ENCODE assay signal across 8 cellular contexts in genomic region chr17:44086364-44087311, GRCh38. TPM values are rescaled to one million over a fixed set of nuclear protein-coding genes. Genes with fewer than 3 reads are reported as not detected.
A peak's percentile ranks its signal among the peaks of the same experiment; 100 is the strongest.
DNase-seq lines count a peak whose midpoint lies in the region; ATAC-seq and TF ChIP-seq lines count a peak whose summit lies in the region.

No MANE protein-coding gene starts in this region.

- ATAC-seq in Panc1 (peak; percentile 66), GM18511 (IDR thresholded peaks at IDR 0.05; ENCODE audit: unreplicated experiment) (no peak)

- no peaks in the 10 kb centered on the region for H3K9me3 ChIP-seq in Panc1 (ENCODE audit: control insufficient read depth, insufficient read depth, low read depth, low read length)
- H3K9me3 ChIP-seq in hepatocyte (ENCODE audit: low read depth): no peaks in the 10 kb centered on the region

- POLR2A ChIA-PET in Panc1 (lab: Charles Lee): no interaction called here

- DNase-seq in ELF-1 (ENCODE audit: low read depth, low spot score): peak; percentile 82
- no peak for DNase-seq in Panc1 (ENCODE audit: low read depth, low spot score)
- DNase-seq in hepatocyte (ENCODE audit: low spot score): peak; percentile 92
- peak in 3 of 4 experiments; percentile 34 to 50 (median 38) for DNase-seq in stimulated activated CD4-positive, alpha-beta T cell treated with anti-CD3 and anti-CD28 coated beads, Interleukin-1b, Interleukin-23, amount 100 ng/mL, for 24 hours (ENCODE audit: low read depth in 4 of 4, low spot score in 1 of 4)
- DNase-seq in cerebellar nuclear complex (lab: John Stamatoyannopoulos, UW): no peak
- no peak for DNase-seq in NCI-H1436 (lab: John Stamatoyannopoulos, UW)

- H4K20me1 ChIP-seq in hepatocyte (ENCODE audit: insufficient read depth, poor library complexity, severe bottlenecking): no peaks in the 10 kb centered on the region

- H3K27ac ChIP-seq in Panc1 (ENCODE audit: low read length): no peak overlapping the region
- H3K27ac ChIP-seq in hepatocyte: peak overlapping the region; percentile 87

- peaks cover 2% of the 10 kb centered on the region for H3K36me3 Mint-ChIP-seq in activated naive CD8-positive, alpha-beta T cell

- H3K4me3 ChIP-seq in Panc1 (ENCODE audit: low read depth in 2 of 2, low read length in 2 of 2): no peak overlapping the region
- H3K4me3 ChIP-seq in hepatocyte: no peak overlapping the region

- H3K4me2 ChIP-seq in hepatocyte: peak overlapping the region; percentile 51

- CTCF ChIA-PET in Panc1 (lab: Charles Lee): no interaction called here

- peak overlapping the region; percentile 23 for H3K4me3 Mint-ChIP-seq in activated naive CD8-positive, alpha-beta T cell

- no peaks in the 10 kb centered on the region for H3K9me3 Mint-ChIP-seq in activated naive CD8-positive, alpha-beta T cell (ENCODE audit: low read depth)

- peaks cover 14% of the 10 kb centered on the region for H3K4me1 Mint-ChIP-seq in activated naive CD8-positive, alpha-beta T cell (ENCODE audit: low read depth)

- TF ChIP-seq CTCF in Panc1 (IDR thresholded peaks at IDR 0.05) (no peak), hepatocyte (IDR thresholded peaks at IDR 0.05; ENCODE audit: poor library complexity) (no peak)

- no peaks in the 10 kb centered on the region for H3K27me3 Mint-ChIP-seq in activated naive CD8-positive, alpha-beta T cell

- H3K4me1 ChIP-seq in Panc1 (ENCODE audit: control insufficient read depth, insufficient read depth, low read length) (peaks cover 4% of the 10 kb centered on the region; the same call in 1 of the 2 replicates), hepatocyte (ENCODE audit: insufficient read depth) (peaks cover 11% of the 10 kb centered on the region)

- H3K79me2 ChIP-seq in hepatocyte: no peaks in the 10 kb centered on the region

- peak overlapping the region; percentile 85 for H3K27ac Mint-ChIP-seq in activated naive CD8-positive, alpha-beta T cell

- 82% methylated on average over 9 of the region's 23 CpGs for WGBS in hepatocyte (ENCODE audit: low lambda C conversion rate, missing lambda C conversion rate)

- no peaks in the 10 kb centered on the region for H3K27me3 ChIP-seq in Panc1 (ENCODE audit: control insufficient read depth, insufficient read depth, low read length)
- no peaks in the 10 kb centered on the region for H3K27me3 ChIP-seq in hepatocyte

- no TSS peak for BruUV-seq in Panc1 (replicated peaks; lab: Mats Ljungman, UMichigan)

- intact Hi-C loops in Panc1 (cut with micrococcal nuclease; ENCODE audit: unreplicated experiment): no loop called here

- H2AFZ ChIP-seq in hepatocyte: no peak overlapping the region

- H3K36me3 ChIP-seq in Panc1 (ENCODE audit: control insufficient read depth, insufficient read depth, low read length): no peaks in the 10 kb centered on the region
- H3K36me3 ChIP-seq in hepatocyte (replicated peaks; ENCODE audit: insufficient read depth, low read depth): no peaks in the 10 kb centered on the region

- no peaks in the 10 kb centered on the region for H3K9me2 ChIP-seq in hepatocyte (replicated peaks; ENCODE audit: insufficient read depth)

- in situ Hi-C loops in Panc1 (cut with HindIII; ENCODE audit: low pct_unique_long_range_greater_than_20kb, low sequenced_read_pairs): no loop called here

RNA-seq across cellular contexts. Expression of gene G6PC3, which starts 16.1 kb away (rescaled TPM):
- total RNA-seq in Panc1 (2021; ENCODE audit: unreplicated experiment) (42.7 TPM), hepatocyte (36.1 and 38.8 TPM in 2 replicates)
- polyA plus RNA-seq in Panc1 (2012; ENCODE audit: insufficient read length): 65.1 TPM
- polyA plus RNA-seq in hepatocyte: 132 and 140 TPM in 2 replicates

RNA-seq across cellular contexts. Expression of gene LSM12, which starts 20.2 kb away (rescaled TPM):
- total RNA-seq in Panc1 (2021; ENCODE audit: unreplicated experiment) (73.0 TPM), hepatocyte (40.4 and 44.7 TPM in 2 replicates)
- polyA plus RNA-seq in Panc1 (2012; ENCODE audit: insufficient read length): 34.8 TPM
- polyA plus RNA-seq in hepatocyte: 44.5 and 45.8 TPM in 2 replicates

RNA-seq across cellular contexts. Expression of gene HDAC5, which starts 36.8 kb away (rescaled TPM):
- total RNA-seq in Panc1 (2021; ENCODE audit: unreplicated experiment): 11.5 TPM
- 27.9 TPM for polyA plus RNA-seq in Panc1 (2012; ENCODE audit: insufficient read length)
- total RNA-seq in hepatocyte: 28.5 and 33.9 TPM in 2 replicates
- polyA plus RNA-seq in hepatocyte: 32.3 and 42.7 TPM in 2 replicates

RNA-seq across cellular contexts. Expression of gene HROB, which starts 55.1 kb away (rescaled TPM):
- total RNA-seq in Panc1 (2021; ENCODE audit: unreplicated experiment) (7.8 TPM), hepatocyte (1.8 and 2.0 TPM in 2 replicates)
- polyA plus RNA-seq in Panc1 (2012; ENCODE audit: insufficient read length): 2.7 TPM
- 5.7 and 5.9 TPM in 2 replicates for polyA plus RNA-seq in hepatocyte

Comparison
In these comparisons a context has a peak if more than half of its experiments do, and no peak if none do; other contexts are left out.
1. DNase-seq: peak in ELF-1 (single experiment), hepatocyte (single experiment) and stimulated activated CD4-positive, alpha-beta T cell treated with anti-CD3 and anti-CD28 coated beads, Interleukin-1b, Interleukin-23, amount 100 ng/mL, for 24 hours (3 of 4); none in Panc1 (single experiment), cerebellar nuclear complex (0 of 2) and NCI-H1436 (single experiment).